ENCODE assay signal across 1 cellular context in genomic region chr20:34676642-34677373, GRCh38.
TF ChIP-seq lines count a peak whose summit lies in the region.

A gene with protein sequence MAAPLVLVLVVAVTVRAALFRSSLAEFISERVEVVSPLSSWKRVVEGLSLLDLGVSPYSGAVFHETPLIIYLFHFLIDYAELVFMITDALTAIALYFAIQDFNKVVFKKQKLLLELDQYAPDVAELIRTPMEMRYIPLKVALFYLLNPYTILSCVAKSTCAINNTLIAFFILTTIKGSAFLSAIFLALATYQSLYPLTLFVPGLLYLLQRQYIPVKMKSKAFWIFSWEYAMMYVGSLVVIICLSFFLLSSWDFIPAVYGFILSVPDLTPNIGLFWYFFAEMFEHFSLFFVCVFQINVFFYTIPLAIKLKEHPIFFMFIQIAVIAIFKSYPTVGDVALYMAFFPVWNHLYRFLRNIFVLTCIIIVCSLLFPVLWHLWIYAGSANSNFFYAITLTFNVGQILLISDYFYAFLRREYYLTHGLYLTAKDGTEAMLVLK (minus strand): TSS chr20:34677092. CDS start chr20:34677085, 7 bp downstream.

TF ChIP-seq in K562, 482 proteins besides CTCF, POLR2A, EP300 and RAD21 (continued from another document and continues in another):
- TF ChIP-seq, protein P1, sequence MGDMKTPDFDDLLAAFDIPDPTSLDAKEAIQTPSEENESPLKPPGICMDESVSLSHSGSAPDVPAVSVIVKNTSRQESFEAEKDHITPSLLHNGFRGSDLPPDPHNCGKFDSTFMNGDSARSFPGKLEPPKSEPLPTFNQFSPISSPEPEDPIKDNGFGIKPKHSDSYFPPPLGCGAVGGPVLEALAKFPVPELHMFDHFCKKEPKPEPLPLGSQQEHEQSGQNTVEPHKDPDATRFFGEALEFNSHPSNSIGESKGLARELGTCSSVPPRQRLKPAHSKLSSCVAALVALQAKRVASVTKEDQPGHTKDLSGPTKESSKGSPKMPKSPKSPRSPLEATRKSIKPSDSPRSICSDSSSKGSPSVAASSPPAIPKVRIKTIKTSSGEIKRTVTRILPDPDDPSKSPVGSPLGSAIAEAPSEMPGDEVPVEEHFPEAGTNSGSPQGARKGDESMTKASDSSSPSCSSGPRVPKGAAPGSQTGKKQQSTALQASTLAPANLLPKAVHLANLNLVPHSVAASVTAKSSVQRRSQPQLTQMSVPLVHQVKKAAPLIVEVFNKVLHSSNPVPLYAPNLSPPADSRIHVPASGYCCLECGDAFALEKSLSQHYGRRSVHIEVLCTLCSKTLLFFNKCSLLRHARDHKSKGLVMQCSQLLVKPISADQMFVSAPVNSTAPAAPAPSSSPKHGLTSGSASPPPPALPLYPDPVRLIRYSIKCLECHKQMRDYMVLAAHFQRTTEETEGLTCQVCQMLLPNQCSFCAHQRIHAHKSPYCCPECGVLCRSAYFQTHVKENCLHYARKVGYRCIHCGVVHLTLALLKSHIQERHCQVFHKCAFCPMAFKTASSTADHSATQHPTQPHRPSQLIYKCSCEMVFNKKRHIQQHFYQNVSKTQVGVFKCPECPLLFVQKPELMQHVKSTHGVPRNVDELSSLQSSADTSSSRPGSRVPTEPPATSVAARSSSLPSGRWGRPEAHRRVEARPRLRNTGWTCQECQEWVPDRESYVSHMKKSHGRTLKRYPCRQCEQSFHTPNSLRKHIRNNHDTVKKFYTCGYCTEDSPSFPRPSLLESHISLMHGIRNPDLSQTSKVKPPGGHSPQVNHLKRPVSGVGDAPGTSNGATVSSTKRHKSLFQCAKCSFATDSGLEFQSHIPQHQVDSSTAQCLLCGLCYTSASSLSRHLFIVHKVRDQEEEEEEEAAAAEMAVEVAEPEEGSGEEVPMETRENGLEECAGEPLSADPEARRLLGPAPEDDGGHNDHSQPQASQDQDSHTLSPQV (IDR thresholded peaks at IDR 0.05), result no peak
- TF ChIP-seq ZEB2 (IDR thresholded peaks at IDR 0.05), result no peak
- TF ChIP-seq, protein P2, sequence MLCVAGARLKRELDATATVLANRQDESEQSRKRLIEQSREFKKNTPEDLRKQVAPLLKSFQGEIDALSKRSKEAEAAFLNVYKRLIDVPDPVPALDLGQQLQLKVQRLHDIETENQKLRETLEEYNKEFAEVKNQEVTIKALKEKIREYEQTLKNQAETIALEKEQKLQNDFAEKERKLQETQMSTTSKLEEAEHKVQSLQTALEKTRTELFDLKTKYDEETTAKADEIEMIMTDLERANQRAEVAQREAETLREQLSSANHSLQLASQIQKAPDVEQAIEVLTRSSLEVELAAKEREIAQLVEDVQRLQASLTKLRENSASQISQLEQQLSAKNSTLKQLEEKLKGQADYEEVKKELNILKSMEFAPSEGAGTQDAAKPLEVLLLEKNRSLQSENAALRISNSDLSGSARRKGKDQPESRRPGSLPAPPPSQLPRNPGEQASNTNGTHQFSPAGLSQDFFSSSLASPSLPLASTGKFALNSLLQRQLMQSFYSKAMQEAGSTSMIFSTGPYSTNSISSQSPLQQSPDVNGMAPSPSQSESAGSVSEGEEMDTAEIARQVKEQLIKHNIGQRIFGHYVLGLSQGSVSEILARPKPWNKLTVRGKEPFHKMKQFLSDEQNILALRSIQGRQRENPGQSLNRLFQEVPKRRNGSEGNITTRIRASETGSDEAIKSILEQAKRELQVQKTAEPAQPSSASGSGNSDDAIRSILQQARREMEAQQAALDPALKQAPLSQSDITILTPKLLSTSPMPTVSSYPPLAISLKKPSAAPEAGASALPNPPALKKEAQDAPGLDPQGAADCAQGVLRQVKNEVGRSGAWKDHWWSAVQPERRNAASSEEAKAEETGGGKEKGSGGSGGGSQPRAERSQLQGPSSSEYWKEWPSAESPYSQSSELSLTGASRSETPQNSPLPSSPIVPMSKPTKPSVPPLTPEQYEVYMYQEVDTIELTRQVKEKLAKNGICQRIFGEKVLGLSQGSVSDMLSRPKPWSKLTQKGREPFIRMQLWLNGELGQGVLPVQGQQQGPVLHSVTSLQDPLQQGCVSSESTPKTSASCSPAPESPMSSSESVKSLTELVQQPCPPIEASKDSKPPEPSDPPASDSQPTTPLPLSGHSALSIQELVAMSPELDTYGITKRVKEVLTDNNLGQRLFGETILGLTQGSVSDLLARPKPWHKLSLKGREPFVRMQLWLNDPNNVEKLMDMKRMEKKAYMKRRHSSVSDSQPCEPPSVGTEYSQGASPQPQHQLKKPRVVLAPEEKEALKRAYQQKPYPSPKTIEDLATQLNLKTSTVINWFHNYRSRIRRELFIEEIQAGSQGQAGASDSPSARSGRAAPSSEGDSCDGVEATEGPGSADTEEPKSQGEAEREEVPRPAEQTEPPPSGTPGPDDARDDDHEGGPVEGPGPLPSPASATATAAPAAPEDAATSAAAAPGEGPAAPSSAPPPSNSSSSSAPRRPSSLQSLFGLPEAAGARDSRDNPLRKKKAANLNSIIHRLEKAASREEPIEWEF (CRISPR knock-in tag; IDR thresholded peaks at IDR 0.05), result no peak
- TF ChIP-seq MAX (CRISPR knock-in tag; IDR thresholded peaks at IDR 0.05), result peak; percentile 87
- TF ChIP-seq BCL6 (CRISPR knock-in tag; IDR thresholded peaks at IDR 0.05), result no peak
- peak; percentile 77 for TF ChIP-seq EGR1 (conservative IDR thresholded peaks at IDR 0.05)
- TF ChIP-seq HMGN3 (IDR thresholded peaks at IDR 0.05; ENCODE audit: borderline replicate concordance, extremely low read depth, insufficient read length, low read depth, low read length), result peak; percentile 72
- no peak for TF ChIP-seq ZBED1 (IDR thresholded peaks at IDR 0.05)
- no peak for TF ChIP-seq MCM2 (IDR thresholded peaks at IDR 0.05; ENCODE audit: low read depth)
- TF ChIP-seq ZNF143 (CRISPR knock-in tag; IDR thresholded peaks at IDR 0.05), result peak; percentile 97
- peak; percentile 92 for TF ChIP-seq SIN3B (IDR thresholded peaks at IDR 0.05; ENCODE audit: low read depth)
- TF ChIP-seq CHCHD3 (CRISPR knock-in tag; IDR thresholded peaks at IDR 0.05), result no peak
- peak; percentile 51; the same call in 1 of the 2 replicates for TF ChIP-seq ZBTB7A (IDR thresholded peaks at IDR 0.05; ENCODE audit: borderline replicate concordance, control insufficient read depth, low read depth, low read length)
- TF ChIP-seq, protein P3, sequence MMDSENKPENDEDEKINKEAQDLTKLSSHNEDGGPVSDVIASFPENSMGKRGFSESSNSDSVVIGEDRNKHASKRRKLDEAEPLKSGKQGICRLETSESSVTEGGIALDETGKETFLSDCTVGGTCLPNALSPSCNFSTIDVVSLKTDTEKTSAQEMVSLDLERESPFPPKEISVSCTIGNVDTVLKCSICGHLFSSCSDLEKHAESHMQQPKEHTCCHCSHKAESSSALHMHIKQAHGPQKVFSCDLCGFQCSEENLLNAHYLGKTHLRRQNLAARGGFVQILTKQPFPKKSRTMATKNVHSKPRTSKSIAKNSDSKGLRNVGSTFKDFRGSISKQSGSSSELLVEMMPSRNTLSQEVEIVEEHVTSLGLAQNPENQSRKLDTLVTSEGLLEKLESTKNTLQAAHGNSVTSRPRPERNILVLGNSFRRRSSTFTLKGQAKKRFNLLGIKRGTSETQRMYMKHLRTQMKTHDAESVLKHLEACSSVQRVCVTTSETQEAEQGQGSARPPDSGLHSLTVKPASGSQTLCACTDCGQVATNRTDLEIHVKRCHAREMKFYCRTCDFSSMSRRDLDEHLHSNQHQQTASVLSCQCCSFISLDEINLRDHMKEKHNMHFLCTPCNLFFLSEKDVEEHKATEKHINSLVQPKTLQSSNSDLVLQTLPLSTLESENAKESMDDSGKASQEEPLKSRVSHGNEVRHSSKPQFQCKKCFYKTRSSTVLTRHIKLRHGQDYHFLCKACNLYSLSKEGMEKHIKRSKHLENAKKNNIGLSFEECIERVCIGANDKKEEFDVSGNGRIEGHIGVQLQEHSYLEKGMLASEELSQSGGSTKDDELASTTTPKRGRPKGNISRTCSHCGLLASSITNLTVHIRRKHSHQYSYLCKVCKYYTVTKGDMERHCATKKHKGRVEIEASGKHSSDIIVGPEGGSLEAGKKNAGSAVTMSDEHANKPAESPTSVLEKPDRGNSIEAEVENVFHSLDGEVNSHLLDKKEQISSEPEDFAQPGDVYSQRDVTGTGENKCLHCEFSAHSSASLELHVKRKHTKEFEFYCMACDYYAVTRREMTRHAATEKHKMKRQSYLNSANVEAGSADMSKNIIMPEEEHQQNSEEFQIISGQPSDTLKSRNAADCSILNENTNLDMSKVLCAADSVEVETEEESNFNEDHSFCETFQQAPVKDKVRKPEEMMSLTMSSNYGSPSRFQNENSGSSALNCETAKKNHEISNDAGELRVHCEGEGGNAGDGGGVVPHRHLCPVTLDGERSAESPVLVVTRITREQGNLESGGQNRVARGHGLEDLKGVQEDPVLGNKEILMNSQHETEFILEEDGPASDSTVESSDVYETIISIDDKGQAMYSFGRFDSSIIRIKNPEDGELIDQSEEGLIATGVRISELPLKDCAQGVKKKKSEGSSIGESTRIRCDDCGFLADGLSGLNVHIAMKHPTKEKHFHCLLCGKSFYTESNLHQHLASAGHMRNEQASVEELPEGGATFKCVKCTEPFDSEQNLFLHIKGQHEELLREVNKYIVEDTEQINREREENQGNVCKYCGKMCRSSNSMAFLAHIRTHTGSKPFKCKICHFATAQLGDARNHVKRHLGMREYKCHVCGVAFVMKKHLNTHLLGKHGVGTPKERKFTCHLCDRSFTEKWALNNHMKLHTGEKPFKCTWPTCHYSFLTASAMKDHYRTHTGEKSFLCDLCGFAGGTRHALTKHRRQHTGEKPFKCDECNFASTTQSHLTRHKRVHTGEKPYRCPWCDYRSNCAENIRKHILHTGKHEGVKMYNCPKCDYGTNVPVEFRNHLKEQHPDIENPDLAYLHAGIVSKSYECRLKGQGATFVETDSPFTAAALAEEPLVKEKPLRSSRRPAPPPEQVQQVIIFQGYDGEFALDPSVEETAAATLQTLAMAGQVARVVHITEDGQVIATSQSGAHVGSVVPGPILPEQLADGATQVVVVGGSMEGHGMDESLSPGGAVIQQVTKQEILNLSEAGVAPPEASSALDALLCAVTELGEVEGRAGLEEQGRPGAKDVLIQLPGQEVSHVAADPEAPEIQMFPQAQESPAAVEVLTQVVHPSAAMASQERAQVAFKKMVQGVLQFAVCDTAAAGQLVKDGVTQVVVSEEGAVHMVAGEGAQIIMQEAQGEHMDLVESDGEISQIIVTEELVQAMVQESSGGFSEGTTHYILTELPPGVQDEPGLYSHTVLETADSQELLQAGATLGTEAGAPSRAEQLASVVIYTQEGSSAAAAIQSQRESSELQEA (IDR thresholded peaks at IDR 0.05; ENCODE audit: low read depth), result peak; percentile 77
- TF ChIP-seq ZNF511 (CRISPR knock-in tag; IDR thresholded peaks at IDR 0.05), result peak; percentile 80
- no peak for TF ChIP-seq POU5F1 (IDR thresholded peaks at IDR 0.05; ENCODE audit: borderline replicate concordance, low read depth, low read length, partially characterized antibody)
- peak; percentile 75; the same call in 1 of the 2 replicates for TF ChIP-seq MXI1 (IDR thresholded peaks at IDR 0.05; ENCODE audit: low read depth, low read length)
- TF ChIP-seq, protein P4, sequence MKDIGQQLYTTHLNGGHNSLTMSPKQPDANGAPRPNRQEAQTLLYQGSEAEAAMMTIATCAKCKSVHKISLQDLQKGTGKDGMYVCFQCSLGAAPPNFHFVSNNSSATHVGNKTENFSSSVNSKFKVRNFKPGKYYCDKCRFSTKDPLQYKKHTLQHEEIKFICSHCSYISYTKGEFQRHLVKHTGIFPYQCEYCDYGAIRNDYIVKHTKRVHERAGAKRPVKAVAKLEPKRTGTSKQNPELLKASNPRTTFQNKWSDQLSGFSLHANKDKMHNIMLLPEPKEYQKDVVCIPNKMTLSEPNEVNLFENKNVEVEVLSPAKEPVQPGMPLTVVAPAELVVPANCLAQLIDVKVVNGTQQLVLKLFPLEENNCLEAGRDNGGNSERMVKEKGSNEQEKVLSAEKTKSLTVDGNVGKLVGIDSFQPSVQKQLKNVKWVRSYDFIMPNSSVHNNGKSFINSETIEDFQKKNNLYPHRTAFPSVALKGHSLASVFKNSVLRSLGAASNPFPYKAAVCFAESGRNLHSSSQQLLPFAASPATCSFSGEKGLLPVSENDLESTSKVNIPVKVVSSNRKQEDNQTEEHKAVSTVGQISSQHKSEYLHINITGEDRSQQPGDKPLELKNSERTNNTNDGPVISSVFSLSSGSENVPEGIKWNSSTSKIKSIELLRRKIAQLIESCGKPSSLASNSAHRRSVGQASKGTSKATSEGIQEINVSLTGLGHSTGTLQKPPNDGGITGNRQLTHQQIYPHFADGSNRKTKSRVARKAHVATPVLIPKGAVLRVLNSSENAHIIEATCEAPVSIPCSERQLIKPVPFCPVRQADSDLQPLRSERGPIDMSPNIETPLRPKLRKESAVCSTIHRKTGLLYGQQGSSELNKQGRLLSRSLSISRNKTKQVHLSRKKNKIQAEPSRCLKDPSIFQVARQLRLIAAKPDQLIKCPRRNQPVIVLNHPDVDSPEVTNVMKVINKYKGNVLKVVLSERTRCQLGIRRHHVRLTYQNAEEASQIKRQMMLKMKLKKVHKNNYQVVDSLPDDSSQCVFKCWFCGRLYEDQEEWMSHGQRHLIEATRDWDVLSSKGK (CRISPR knock-in tag; IDR thresholded peaks at IDR 0.05), result no peak
- TF ChIP-seq KAT2B (IDR thresholded peaks at IDR 0.05; ENCODE audit: low read depth, low read length), result no peak
- no peak for TF ChIP-seq TCF7L2 (IDR thresholded peaks at IDR 0.05; ENCODE audit: low read depth, low read length)
- TF ChIP-seq L3MBTL2 (IDR thresholded peaks at IDR 0.05), result peak; percentile 60; the same call in 1 of the 2 replicates
- no peak for TF ChIP-seq NCOA1 (IDR thresholded peaks at IDR 0.05; ENCODE audit: low read depth)
- peak; percentile 94 for TF ChIP-seq SP1 (CRISPR knock-in tag; IDR thresholded peaks at IDR 0.05)
- TF ChIP-seq HDAC1 (IDR thresholded peaks at IDR 0.05), result peak; percentile 85 to 100; a peak in 3 of 4 replicates
- no peak for TF ChIP-seq ZNF347 (CRISPR knock-in tag; IDR thresholded peaks at IDR 0.05; ENCODE audit: low read depth)
- peak; percentile 82 for TF ChIP-seq GABPA (tag; conservative IDR thresholded peaks at IDR 0.05; ENCODE audit: low read depth)
- TF ChIP-seq ESRRB (CRISPR knock-in tag; IDR thresholded peaks at IDR 0.05; ENCODE audit: borderline replicate concordance), result no peak
- TF ChIP-seq FOSL1 (tag; conservative IDR thresholded peaks at IDR 0.05), result no peak
